In genomic region chr5:3359642-3360041, GRCh38 we compare ENCODE assay signal across 25 cellular contexts.
"Had no signal": no experiment of that assay in that cellular context is flagged by ENCODE, and none has a peak within 500 bp of the region (broad histone marks: within the 10 kb centered on the region; RNA-seq: fewer than 3 reads in every experiment).

No MANE protein-coding gene starts in this region.

- H3K9me3 ChIP-seq: body of pancreas, lower lobe of right lung, neutrophil, tibial artery had no signal

- H3K27me3 Mint-ChIP-seq: activated B cell treated with CpG ODN at 0.5 μM for 24 hours; activated CD4-positive, alpha-beta memory T cell treated with anti-CD3 and anti-CD28 coated beads for 36 hours; activated CD8-positive, alpha-beta memory T cell treated with anti-CD3 and anti-CD28 coated beads, Interleukin-2, amount 10 ng/mL, durations not matched to agents 7 days and 5 days; activated T-helper 17 cell treated with anti-CD3 and anti-CD28 coated beads, Interleukin-2, amount 50 U/mL, for 72 hours had no signal

- H3K27ac Mint-ChIP-seq: activated B cell treated with CpG ODN at 0.5 μM for 24 hours; activated CD4-positive, alpha-beta memory T cell treated with anti-CD3 and anti-CD28 coated beads for 36 hours; activated CD8-positive, alpha-beta memory T cell treated with anti-CD3 and anti-CD28 coated beads, Interleukin-2, amount 10 ng/mL, durations not matched to agents 7 days and 5 days; activated T-helper 17 cell treated with anti-CD3 and anti-CD28 coated beads, Interleukin-2, amount 50 U/mL, for 72 hours; natural killer cell treated with Interleukin-12 subunit alpha and Interleukin-12 subunit beta and Interleukin-15 and Interleukin-18, amount 100 ng/mL, for 72 hours had no signal

- H3K4me1 Mint-ChIP-seq: activated B cell treated with CpG ODN at 0.5 μM for 24 hours; activated CD8-positive, alpha-beta memory T cell treated with anti-CD3 and anti-CD28 coated beads, Interleukin-2, amount 10 ng/mL, durations not matched to agents 7 days and 5 days; activated T-helper 17 cell treated with anti-CD3 and anti-CD28 coated beads, Interleukin-2, amount 50 U/mL, for 72 hours had no signal

- DNase-seq: activated B cell treated with CpG ODN at 0.5 μM for 24 hours; activated CD4-positive, alpha-beta memory T cell treated with anti-CD3 and anti-CD28 coated beads for 36 hours; activated CD4-positive, alpha-beta T cell treated with anti-CD3 and anti-CD28 coated beads for 4 hours; activated CD8-positive, alpha-beta memory T cell treated with anti-CD3 and anti-CD28 coated beads, Interleukin-2, amount 10 ng/mL, durations not matched to agents 7 days and 5 days; activated naive CD4-positive, alpha-beta T cell; activated T-cell treated with anti-CD3 and anti-CD28 coated beads, Interleukin-2, amount 50 U/mL, for 1 hour; body of pancreas; caudate nucleus; cortex of kidney; effector CD4-positive, alpha-beta T cell; left colon; lower lobe of right lung; retina; stimulated activated CD4-positive, alpha-beta T cell treated with anti-CD3 and anti-CD28 coated beads, Interleukin-1b, Interleukin-23, amount 100 ng/mL, for 48 hours; stimulated activated naive CD8-positive, alpha-beta T cell treated with anti-CD3 and anti-CD28 coated beads, Interleukin-15, Interleukin-2, amounts not matched to agents 100 U/mL and 50 U/mL, for 24 hours; substantia nigra; T-helper 1 cell; T-helper 9 cell had no signal

- H3K36me3 Mint-ChIP-seq: activated CD4-positive, alpha-beta memory T cell treated with anti-CD3 and anti-CD28 coated beads for 36 hours; activated CD8-positive, alpha-beta memory T cell treated with anti-CD3 and anti-CD28 coated beads, Interleukin-2, amount 10 ng/mL, durations not matched to agents 7 days and 5 days; natural killer cell treated with Interleukin-12 subunit alpha and Interleukin-12 subunit beta and Interleukin-15 and Interleukin-18, amount 100 ng/mL, for 72 hours had no signal

- H3K4me3 ChIP-seq: body of pancreas, esophagus muscularis mucosa, gastroesophageal sphincter, lower lobe of right lung, tibial artery had no signal

- H3K4me1 ChIP-seq: body of pancreas, esophagus muscularis mucosa, gastroesophageal sphincter, lower lobe of right lung, parathyroid adenoma, tibial artery had no signal

- H3K4me3 Mint-ChIP-seq: activated B cell treated with CpG ODN at 0.5 μM for 24 hours; activated CD4-positive, alpha-beta memory T cell treated with anti-CD3 and anti-CD28 coated beads for 36 hours; activated CD8-positive, alpha-beta memory T cell treated with anti-CD3 and anti-CD28 coated beads, Interleukin-2, amount 10 ng/mL, durations not matched to agents 7 days and 5 days; activated T-helper 17 cell treated with anti-CD3 and anti-CD28 coated beads, Interleukin-2, amount 50 U/mL, for 72 hours; natural killer cell treated with Interleukin-12 subunit alpha and Interleukin-12 subunit beta and Interleukin-15 and Interleukin-18, amount 100 ng/mL, for 72 hours had no signal

- H3K9me3 Mint-ChIP-seq: activated CD4-positive, alpha-beta memory T cell treated with anti-CD3 and anti-CD28 coated beads for 36 hours had no signal

- H3K27me3 ChIP-seq: body of pancreas, esophagus muscularis mucosa, neutrophil had no signal

- H3K36me3 ChIP-seq: esophagus muscularis mucosa, gastroesophageal sphincter, lower lobe of right lung, neutrophil, tibial artery had no signal

- H3K27ac ChIP-seq: body of pancreas, esophagus muscularis mucosa, gastroesophageal sphincter, lower lobe of right lung, neutrophil, parathyroid adenoma, tibial artery had no signal
